In genomic region chr4:146398896-146399443, GRCh38 we compare ENCODE assay signal across 18 cellular contexts.
"Had no signal": no experiment of that assay in that cellular context is flagged by ENCODE, and none has a peak within 500 bp of the region (broad histone marks: within the 10 kb centered on the region; RNA-seq: fewer than 3 reads in every experiment).

No MANE protein-coding gene starts in this region.

- DNase-seq: activated CD8-positive, alpha-beta memory T cell treated with anti-CD3 and anti-CD28 coated beads for 24 hours; activated CD8-positive, alpha-beta memory T cell treated with anti-CD3 and anti-CD28 coated beads, Interleukin-2, amount 50 U/mL, for 4 hours; activated naive CD4-positive, alpha-beta T cell treated with Interleukin-2 at 50 U/mL for 16 hours; activated naive CD8-positive, alpha-beta T cell treated with anti-CD3 and anti-CD28 coated beads, Interleukin-2, amount 10 ng/mL, durations not matched to agents 7 days and 5 days; activated T-cell treated with anti-CD3 and anti-CD28 coated beads, Interleukin-2, amount 50 U/mL, for 4 hours; amygdala; cerebellar nuclear complex; heart right ventricle; lower lobe of right lung; naive B cell; occipital lobe; stimulated activated CD4-positive, alpha-beta T cell treated with anti-CD3 and anti-CD28 coated beads, Interleukin-15, amount 100 ng/mL, for 24 hours; T-helper 17 cell; testis; trophoblast cell had no signal

- H3K27me3 Mint-ChIP-seq: activated naive CD8-positive, alpha-beta T cell treated with anti-CD3 and anti-CD28 coated beads, Interleukin-2, amount 10 ng/mL, durations not matched to agents 7 days and 5 days; naive B cell; stimulated activated memory B cell treated with anti-CD40 and anti-IgM and Interleukin-4, amounts not matched to agents 10 μg/mL and 1 μg/mL and 100 μg/mL, for 72 hours; T-helper 17 cell had no signal

- ATAC-seq: activated T-cell treated with anti-CD3 and anti-CD28 coated beads, Interleukin-2, amount 50 U/mL, for 4 hours; heart right ventricle; left lobe of liver; lower lobe of right lung; sciatic nerve; stimulated activated memory B cell treated with anti-CD40 and anti-IgM and Interleukin-4, amounts not matched to agents 10 μg/mL and 1 μg/mL and 100 μg/mL, for 72 hours; T-helper 17 cell had no signal

- H3K4me1 Mint-ChIP-seq: activated naive CD8-positive, alpha-beta T cell treated with anti-CD3 and anti-CD28 coated beads, Interleukin-2, amount 10 ng/mL, durations not matched to agents 7 days and 5 days; naive B cell; stimulated activated memory B cell treated with anti-CD40 and anti-IgM and Interleukin-4, amounts not matched to agents 10 μg/mL and 1 μg/mL and 100 μg/mL, for 72 hours had no signal

- H3K27ac Mint-ChIP-seq: activated naive CD8-positive, alpha-beta T cell treated with anti-CD3 and anti-CD28 coated beads, Interleukin-2, amount 10 ng/mL, durations not matched to agents 7 days and 5 days; naive B cell; stimulated activated memory B cell treated with anti-CD40 and anti-IgM and Interleukin-4, amounts not matched to agents 10 μg/mL and 1 μg/mL and 100 μg/mL, for 72 hours; T-helper 17 cell had no signal

- H3K4me3 Mint-ChIP-seq: activated naive CD8-positive, alpha-beta T cell treated with anti-CD3 and anti-CD28 coated beads, Interleukin-2, amount 10 ng/mL, durations not matched to agents 7 days and 5 days; activated T-cell treated with anti-CD3 and anti-CD28 coated beads, Interleukin-2, amount 50 U/mL, for 4 hours; naive B cell; stimulated activated memory B cell treated with anti-CD40 and anti-IgM and Interleukin-4, amounts not matched to agents 10 μg/mL and 1 μg/mL and 100 μg/mL, for 72 hours; T-helper 17 cell had no signal

- H3K9me3 Mint-ChIP-seq: activated naive CD8-positive, alpha-beta T cell treated with anti-CD3 and anti-CD28 coated beads, Interleukin-2, amount 10 ng/mL, durations not matched to agents 7 days and 5 days; activated T-cell treated with anti-CD3 and anti-CD28 coated beads, Interleukin-2, amount 50 U/mL, for 4 hours; naive B cell; stimulated activated memory B cell treated with anti-CD40 and anti-IgM and Interleukin-4, amounts not matched to agents 10 μg/mL and 1 μg/mL and 100 μg/mL, for 72 hours had no signal
